In genomic region chr5:115352571-115352970, GRCh38 we compare ENCODE assay signal across 30 cellular contexts.
"Had no signal": no experiment of that assay in that cellular context is flagged by ENCODE, and none has a peak within 500 bp of the region (broad histone marks: within the 10 kb centered on the region; RNA-seq: fewer than 3 reads in every experiment).

No MANE protein-coding gene starts in this region.

- H3K27ac ChIP-seq: esophagus squamous epithelium, gastroesophageal sphincter, heart right ventricle had no signal

- H3K27ac Mint-ChIP-seq: activated CD4-positive, alpha-beta memory T cell treated with anti-CD3 and anti-CD28 coated beads for 36 hours; activated CD4-positive, alpha-beta T cell treated with anti-CD3 and anti-CD28 coated beads for 36 hours; activated CD4-positive, alpha-beta T cell treated with anti-CD3 and anti-CD28 coated beads, Interleukin-2, amount 10 ng/mL, durations not matched to agents 24 days and 14 days; activated CD8-positive, alpha-beta memory T cell treated with anti-CD3 and anti-CD28 coated beads, Interleukin-2, amount 10 ng/mL, durations not matched to agents 7 days and 5 days; activated CD8-positive, alpha-beta T cell treated with anti-CD3 and anti-CD28 coated beads, Interleukin-2, amount 10 ng/mL, durations not matched to agents 7 days and 5 days; activated naive CD4-positive, alpha-beta T cell treated with anti-CD3 and anti-CD28 coated beads, Interleukin-2, amount 10 ng/mL, durations not matched to agents 7 days and 5 days; activated naive CD4-positive, alpha-beta T cell treated with anti-CD3 and anti-CD28 coated beads, Interleukin-2, amount 50 U/mL, for 72 hours; activated naive CD8-positive, alpha-beta T cell treated with anti-CD3 and anti-CD28 coated beads, Interleukin-2, amount 10 ng/mL, durations not matched to agents 7 days and 5 days; effector memory CD8-positive, alpha-beta T cell had no signal

- H3K36me3 Mint-ChIP-seq: activated CD4-positive, alpha-beta memory T cell treated with anti-CD3 and anti-CD28 coated beads for 36 hours; activated CD8-positive, alpha-beta memory T cell treated with anti-CD3 and anti-CD28 coated beads, Interleukin-2, amount 10 ng/mL, durations not matched to agents 7 days and 5 days; activated naive CD4-positive, alpha-beta T cell treated with anti-CD3 and anti-CD28 coated beads, Interleukin-2, amount 10 ng/mL, durations not matched to agents 7 days and 5 days; activated naive CD4-positive, alpha-beta T cell treated with anti-CD3 and anti-CD28 coated beads, Interleukin-2, amount 50 U/mL, for 72 hours; activated naive CD8-positive, alpha-beta T cell treated with anti-CD3 and anti-CD28 coated beads, Interleukin-2, amount 10 ng/mL, durations not matched to agents 7 days and 5 days had no signal

- H3K4me3 Mint-ChIP-seq: activated CD4-positive, alpha-beta memory T cell treated with anti-CD3 and anti-CD28 coated beads for 36 hours; activated CD4-positive, alpha-beta T cell treated with anti-CD3 and anti-CD28 coated beads for 36 hours; activated CD4-positive, alpha-beta T cell treated with anti-CD3 and anti-CD28 coated beads, Interleukin-2, amount 10 ng/mL, durations not matched to agents 24 days and 14 days; activated CD8-positive, alpha-beta memory T cell treated with anti-CD3 and anti-CD28 coated beads, Interleukin-2, amount 10 ng/mL, durations not matched to agents 7 days and 5 days; activated CD8-positive, alpha-beta T cell treated with anti-CD3 and anti-CD28 coated beads, Interleukin-2, amount 10 ng/mL, durations not matched to agents 7 days and 5 days; activated naive CD4-positive, alpha-beta T cell treated with anti-CD3 and anti-CD28 coated beads, Interleukin-2, amount 10 ng/mL, durations not matched to agents 7 days and 5 days; activated naive CD8-positive, alpha-beta T cell treated with anti-CD3 and anti-CD28 coated beads, Interleukin-2, amount 10 ng/mL, durations not matched to agents 7 days and 5 days; effector memory CD8-positive, alpha-beta T cell had no signal

- H3K4me3 ChIP-seq: esophagus squamous epithelium, gastroesophageal sphincter, heart right ventricle had no signal

- H3K4me1 ChIP-seq: gastroesophageal sphincter had no signal

- DNase-seq: activated CD4-positive, alpha-beta memory T cell treated with anti-CD3 and anti-CD28 coated beads for 36 hours; activated CD4-positive, alpha-beta T cell treated with anti-CD3 and anti-CD28 coated beads for 36 hours; activated CD4-positive, alpha-beta T cell treated with anti-CD3 and anti-CD28 coated beads, Interleukin-2, amount 10 ng/mL, durations not matched to agents 24 days and 14 days; activated CD4-positive, CD25-positive, alpha-beta regulatory T cell; activated CD4-positive, CD25-positive, alpha-beta regulatory T cell treated with anti-CD3 and anti-CD28 coated beads, Interleukin-2, amount 50 U/mL, for 72 hours; activated CD8-positive, alpha-beta memory T cell treated with anti-CD3 and anti-CD28 coated beads, Interleukin-2, amount 10 ng/mL, durations not matched to agents 7 days and 5 days; activated CD8-positive, alpha-beta memory T cell treated with anti-CD3 and anti-CD28 coated beads, Interleukin-2, amount 50 U/mL, for 4 hours; activated CD8-positive, alpha-beta T cell treated with anti-CD3 and anti-CD28 coated beads, Interleukin-2, amount 10 ng/mL, durations not matched to agents 7 days and 5 days; activated gamma-delta T cell; activated naive CD4-positive, alpha-beta T cell; activated naive CD4-positive, alpha-beta T cell treated with anti-CD3 and anti-CD28 coated beads, Interleukin-2, amount 10 ng/mL, durations not matched to agents 7 days and 5 days; activated naive CD8-positive, alpha-beta T cell treated with anti-CD3 and anti-CD28 coated beads, Interleukin-2, amount 10 ng/mL, durations not matched to agents 7 days and 5 days; activated T-cell treated with anti-CD3 and anti-CD28 coated beads, Interleukin-2, amount 50 U/mL, for 1 hour; activated T-cell treated with anti-CD3 and anti-CD28 coated beads, Interleukin-2, amount 50 U/mL, for 48 hours; amniotic stem cell; anterior cingulate cortex; brain microvascular endothelial cell; cortex of kidney; dermis blood vessel endothelial cell; effector CD4-positive, alpha-beta T cell; effector memory CD8-positive, alpha-beta T cell; esophagus squamous epithelium; foreskin melanocyte; heart right ventricle; T-helper 2 cell had no signal

- H3K9me3 Mint-ChIP-seq: activated CD4-positive, alpha-beta memory T cell treated with anti-CD3 and anti-CD28 coated beads for 36 hours; activated naive CD4-positive, alpha-beta T cell treated with anti-CD3 and anti-CD28 coated beads, Interleukin-2, amount 10 ng/mL, durations not matched to agents 7 days and 5 days; activated naive CD4-positive, alpha-beta T cell treated with anti-CD3 and anti-CD28 coated beads, Interleukin-2, amount 50 U/mL, for 72 hours; effector memory CD8-positive, alpha-beta T cell had no signal

- H3K27me3 ChIP-seq: brain microvascular endothelial cell, gastroesophageal sphincter, heart right ventricle had no signal

- FAIRE-seq: astrocyte, bronchial epithelial cell, colon had no signal

- H3K4me1 Mint-ChIP-seq: activated CD4-positive, alpha-beta T cell treated with anti-CD3 and anti-CD28 coated beads for 36 hours; activated CD4-positive, alpha-beta T cell treated with anti-CD3 and anti-CD28 coated beads, Interleukin-2, amount 10 ng/mL, durations not matched to agents 24 days and 14 days; activated naive CD4-positive, alpha-beta T cell treated with anti-CD3 and anti-CD28 coated beads, Interleukin-2, amount 10 ng/mL, durations not matched to agents 7 days and 5 days; activated naive CD8-positive, alpha-beta T cell treated with anti-CD3 and anti-CD28 coated beads, Interleukin-2, amount 10 ng/mL, durations not matched to agents 7 days and 5 days had no signal

- ATAC-seq: activated CD4-positive, alpha-beta T cell treated with anti-CD3 and anti-CD28 coated beads for 36 hours; activated CD8-positive, alpha-beta memory T cell treated with anti-CD3 and anti-CD28 coated beads, Interleukin-2, amount 10 ng/mL, durations not matched to agents 7 days and 5 days; activated CD8-positive, alpha-beta T cell treated with anti-CD3 and anti-CD28 coated beads, Interleukin-2, amount 10 ng/mL, durations not matched to agents 7 days and 5 days; activated naive CD4-positive, alpha-beta T cell treated with anti-CD3 and anti-CD28 coated beads, Interleukin-2, amount 50 U/mL, for 72 hours; effector memory CD8-positive, alpha-beta T cell; gastroesophageal sphincter; heart right ventricle had no signal

- H3K36me3 ChIP-seq: brain microvascular endothelial cell, esophagus squamous epithelium, gastroesophageal sphincter, heart right ventricle had no signal

- H3K9me3 ChIP-seq: esophagus squamous epithelium had no signal
